11 cellular contexts compared by ENCODE assay signal in genomic region chr17:64442550-64442971, GRCh38. TPM values are rescaled to one million over a fixed set of nuclear protein-coding genes. Genes with fewer than 3 reads are reported as not detected.
A peak's percentile ranks its signal among the peaks of the same experiment; 100 is the strongest.
DNase-seq lines count a peak whose midpoint lies in the region; ATAC-seq, FAIRE-seq and TF ChIP-seq lines count a peak whose summit lies in the region.
"Had no signal": no experiment of that assay in that cellular context is flagged by ENCODE, and none has a peak within 500 bp of the region (broad histone marks: within the 10 kb centered on the region; RNA-seq: fewer than 3 reads in every experiment).

No MANE protein-coding gene starts in this region.

- no peaks in the 10 kb centered on the region for H3K36me3 ChIP-seq in lower lobe of right lung

- H3K27ac ChIP-seq in lower lobe of right lung, result peak overlapping the region; percentile 71
- H3K27ac ChIP-seq: C4-2B had no signal

- no peak for ATAC-seq in stimulated activated naive CD8-positive, alpha-beta T cell treated with anti-CD3 and anti-CD28 coated beads, Interleukin-15, Interleukin-2, amounts not matched to agents 100 U/mL and 50 U/mL, for 24 hours
- peak; percentile 61 for ATAC-seq in activated T-helper 17 cell treated with anti-CD3 and anti-CD28 coated beads, Interleukin-2, amount 50 U/mL, for 72 hours (replicated peaks)
- ATAC-seq in lower lobe of right lung (peak; percentile 36 to 50), HG02588 (IDR thresholded peaks at IDR 0.05; ENCODE audit: unreplicated experiment) (no peak), HG03565 (IDR thresholded peaks at IDR 0.05; ENCODE audit: unreplicated experiment) (no peak)

- no peak overlapping the region for H3K4me3 ChIP-seq in lower lobe of right lung

- peaks cover 29% of the 10 kb centered on the region for H3K4me1 ChIP-seq in lower lobe of right lung

- no peak for DNase-seq in stimulated activated naive CD8-positive, alpha-beta T cell treated with anti-CD3 and anti-CD28 coated beads, Interleukin-15, Interleukin-2, amounts not matched to agents 100 U/mL and 50 U/mL, for 24 hours
- DNase-seq in lower lobe of right lung, result peak; percentile 54
- peak; percentile 29 for DNase-seq in urothelium cell line (ENCODE audit: low spot score)
- DNase-seq in kidney glomerular epithelial cell (lab: John Stamatoyannopoulos, UW), result no peak
- DNase-seq: activated effector memory CD4-positive, alpha-beta T cell treated with Interleukin-2 at 50 U/mL for 16 hours had no signal

- H3K27me3 ChIP-seq in lower lobe of right lung (ENCODE audit: low read depth), result no peaks in the 10 kb centered on the region

- H3K9me3 Mint-ChIP-seq in stimulated activated naive CD8-positive, alpha-beta T cell treated with anti-CD3 and anti-CD28 coated beads, Interleukin-15, Interleukin-2, amounts not matched to agents 100 ng/mL and 50 ng/mL, for 24 hours, result peaks cover 10% of the 10 kb centered on the region
- peaks cover 10% of the 10 kb centered on the region for H3K9me3 Mint-ChIP-seq in activated T-helper 17 cell treated with anti-CD3 and anti-CD28 coated beads, Interleukin-2, amount 50 U/mL, for 72 hours

- peaks cover 13% of the 10 kb centered on the region for H3K36me3 Mint-ChIP-seq in stimulated activated naive CD8-positive, alpha-beta T cell treated with anti-CD3 and anti-CD28 coated beads, Interleukin-15, Interleukin-2, amounts not matched to agents 100 ng/mL and 50 ng/mL, for 24 hours (ENCODE audit: low read depth)
- H3K36me3 Mint-ChIP-seq in activated T-helper 17 cell treated with anti-CD3 and anti-CD28 coated beads, Interleukin-2, amount 50 U/mL, for 72 hours (ENCODE audit: low read depth), result no peaks in the 10 kb centered on the region

- H3K27ac Mint-ChIP-seq in stimulated activated naive CD8-positive, alpha-beta T cell treated with anti-CD3 and anti-CD28 coated beads, Interleukin-15, Interleukin-2, amounts not matched to agents 100 ng/mL and 50 ng/mL, for 24 hours, result peak overlapping the region; percentile 49
- peak overlapping the region; percentile 93 for H3K27ac Mint-ChIP-seq in activated T-helper 17 cell treated with anti-CD3 and anti-CD28 coated beads, Interleukin-2, amount 50 U/mL, for 72 hours

- TF ChIP-seq CTCF in lower lobe of right lung (IDR thresholded peaks at IDR 0.05), result no peak

- intact Hi-C loops in lower lobe of right lung (cut with DNase I), result no loop called here

- H3K4me1 Mint-ChIP-seq in stimulated activated naive CD8-positive, alpha-beta T cell treated with anti-CD3 and anti-CD28 coated beads, Interleukin-15, Interleukin-2, amounts not matched to agents 100 ng/mL and 50 ng/mL, for 24 hours (ENCODE audit: low read depth), result peaks cover 28% of the 10 kb centered on the region
- H3K4me1 Mint-ChIP-seq in activated T-helper 17 cell treated with anti-CD3 and anti-CD28 coated beads, Interleukin-2, amount 50 U/mL, for 72 hours, result peaks cover 10% of the 10 kb centered on the region

- H3K9me3 ChIP-seq in lower lobe of right lung, result peaks cover 14% of the 10 kb centered on the region

- peak overlapping the region; percentile 27 for H3K4me3 Mint-ChIP-seq in stimulated activated naive CD8-positive, alpha-beta T cell treated with anti-CD3 and anti-CD28 coated beads, Interleukin-15, Interleukin-2, amounts not matched to agents 100 ng/mL and 50 ng/mL, for 24 hours
- H3K4me3 Mint-ChIP-seq in activated T-helper 17 cell treated with anti-CD3 and anti-CD28 coated beads, Interleukin-2, amount 50 U/mL, for 72 hours, result peak overlapping the region; percentile 79

- H3K27me3 Mint-ChIP-seq in stimulated activated naive CD8-positive, alpha-beta T cell treated with anti-CD3 and anti-CD28 coated beads, Interleukin-15, Interleukin-2, amounts not matched to agents 100 ng/mL and 50 ng/mL, for 24 hours, result no peaks in the 10 kb centered on the region
- H3K27me3 Mint-ChIP-seq in activated T-helper 17 cell treated with anti-CD3 and anti-CD28 coated beads, Interleukin-2, amount 50 U/mL, for 72 hours, result no peaks in the 10 kb centered on the region

- FAIRE-seq in urothelium cell line (lab: Jason Lieb, UNC), result no peak
- FAIRE-seq: GM18507 had no signal

RNA-seq across cellular contexts. Expression of gene MILR1, which starts 6.4 kb away (rescaled TPM):
- total RNA-seq in activated T-helper 17 cell treated with anti-CD3 and anti-CD28 coated beads, Interleukin-2, amount 50 U/mL, for 72 hours, result not detected
- total RNA-seq in lower lobe of right lung, result 19.6 TPM

RNA-seq across cellular contexts. Expression of gene PECAM1, which starts 51.9 kb away (rescaled TPM):
- total RNA-seq in activated T-helper 17 cell treated with anti-CD3 and anti-CD28 coated beads, Interleukin-2, amount 50 U/mL, for 72 hours, result under 1 TPM; 0.09 to 0.19 TPM
- total RNA-seq in lower lobe of right lung, result 679 TPM

RNA-seq across cellular contexts. Expression of gene POLG2, which starts 54.3 kb away (rescaled TPM):
- total RNA-seq in activated T-helper 17 cell treated with anti-CD3 and anti-CD28 coated beads, Interleukin-2, amount 50 U/mL, for 72 hours, result 10 to 100 TPM; 38.8 to 40.9 TPM
- 12.0 TPM for total RNA-seq in lower lobe of right lung

Comparison
In these comparisons a context has a peak if more than half of its experiments do, and no peak if none do; other contexts are left out.
1. ATAC-seq: peak in activated T-helper 17 cell treated with anti-CD3 and anti-CD28 coated beads, Interleukin-2, amount 50 U/mL, for 72 hours (single experiment) and lower lobe of right lung (2 of 2); none in stimulated activated naive CD8-positive, alpha-beta T cell treated with anti-CD3 and anti-CD28 coated beads, Interleukin-15, Interleukin-2, amounts not matched to agents 100 U/mL and 50 U/mL, for 24 hours (single experiment), HG02588 (single experiment) and HG03565 (single experiment).
2. DNase-seq: peak in lower lobe of right lung (single experiment) and urothelium cell line (single experiment); none in stimulated activated naive CD8-positive, alpha-beta T cell treated with anti-CD3 and anti-CD28 coated beads, Interleukin-15, Interleukin-2, amounts not matched to agents 100 U/mL and 50 U/mL, for 24 hours (single experiment) and kidney glomerular epithelial cell (single experiment).
3. RNA of gene MILR1, which starts 6.4 kb away (total RNA-seq): 19.6 TPM in lower lobe of right lung (single experiment); not detected in activated T-helper 17 cell treated with anti-CD3 and anti-CD28 coated beads, Interleukin-2, amount 50 U/mL, for 72 hours; every median in the first group is over 10 times any median in the second.
4. RNA of gene PECAM1, which starts 51.9 kb away (total RNA-seq): 679 TPM in lower lobe of right lung (single experiment); 0.09 to 0.19 TPM in activated T-helper 17 cell treated with anti-CD3 and anti-CD28 coated beads, Interleukin-2, amount 50 U/mL, for 72 hours; every median in the first group is over 100 times any median in the second.